Comparison of ENCODE assay signal across 1 cellular context in genomic region chr12:128811806-128812205, GRCh38.
TF ChIP-seq lines count a peak whose summit lies in the region.

No MANE protein-coding gene starts in this region.

TF ChIP-seq in GM12878, 131 proteins besides CTCF, POLR2A, EP300 and RAD21 (continued from another document and continues in another):
- TF ChIP-seq MLLT1 (IDR thresholded peaks at IDR 0.05) = no peak
- TF ChIP-seq HDAC2 (IDR thresholded peaks at IDR 0.05) = no peak
- no peak; the same call in 1 of the 2 replicates for TF ChIP-seq EED (IDR thresholded peaks at IDR 0.05; ENCODE audit: low read depth)
- TF ChIP-seq, protein P1, sequence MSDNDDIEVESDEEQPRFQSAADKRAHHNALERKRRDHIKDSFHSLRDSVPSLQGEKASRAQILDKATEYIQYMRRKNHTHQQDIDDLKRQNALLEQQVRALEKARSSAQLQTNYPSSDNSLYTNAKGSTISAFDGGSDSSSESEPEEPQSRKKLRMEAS (IDR thresholded peaks at IDR 0.05; ENCODE audit: low read depth, low read length) = no peak
- no peak for TF ChIP-seq NFYA (IDR thresholded peaks at IDR 0.05; ENCODE audit: borderline replicate concordance, low read depth, low read length)
- TF ChIP-seq IKZF1 (conservative IDR thresholded peaks at IDR 0.05) = peak; percentile 48
- TF ChIP-seq, protein P2, sequence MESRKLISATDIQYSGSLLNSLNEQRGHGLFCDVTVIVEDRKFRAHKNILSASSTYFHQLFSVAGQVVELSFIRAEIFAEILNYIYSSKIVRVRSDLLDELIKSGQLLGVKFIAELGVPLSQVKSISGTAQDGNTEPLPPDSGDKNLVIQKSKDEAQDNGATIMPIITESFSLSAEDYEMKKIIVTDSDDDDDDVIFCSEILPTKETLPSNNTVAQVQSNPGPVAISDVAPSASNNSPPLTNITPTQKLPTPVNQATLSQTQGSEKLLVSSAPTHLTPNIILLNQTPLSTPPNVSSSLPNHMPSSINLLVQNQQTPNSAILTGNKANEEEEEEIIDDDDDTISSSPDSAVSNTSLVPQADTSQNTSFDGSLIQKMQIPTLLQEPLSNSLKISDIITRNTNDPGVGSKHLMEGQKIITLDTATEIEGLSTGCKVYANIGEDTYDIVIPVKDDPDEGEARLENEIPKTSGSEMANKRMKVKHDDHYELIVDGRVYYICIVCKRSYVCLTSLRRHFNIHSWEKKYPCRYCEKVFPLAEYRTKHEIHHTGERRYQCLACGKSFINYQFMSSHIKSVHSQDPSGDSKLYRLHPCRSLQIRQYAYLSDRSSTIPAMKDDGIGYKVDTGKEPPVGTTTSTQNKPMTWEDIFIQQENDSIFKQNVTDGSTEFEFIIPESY (IDR thresholded peaks at IDR 0.05) = no peak
- TF ChIP-seq, protein P3, sequence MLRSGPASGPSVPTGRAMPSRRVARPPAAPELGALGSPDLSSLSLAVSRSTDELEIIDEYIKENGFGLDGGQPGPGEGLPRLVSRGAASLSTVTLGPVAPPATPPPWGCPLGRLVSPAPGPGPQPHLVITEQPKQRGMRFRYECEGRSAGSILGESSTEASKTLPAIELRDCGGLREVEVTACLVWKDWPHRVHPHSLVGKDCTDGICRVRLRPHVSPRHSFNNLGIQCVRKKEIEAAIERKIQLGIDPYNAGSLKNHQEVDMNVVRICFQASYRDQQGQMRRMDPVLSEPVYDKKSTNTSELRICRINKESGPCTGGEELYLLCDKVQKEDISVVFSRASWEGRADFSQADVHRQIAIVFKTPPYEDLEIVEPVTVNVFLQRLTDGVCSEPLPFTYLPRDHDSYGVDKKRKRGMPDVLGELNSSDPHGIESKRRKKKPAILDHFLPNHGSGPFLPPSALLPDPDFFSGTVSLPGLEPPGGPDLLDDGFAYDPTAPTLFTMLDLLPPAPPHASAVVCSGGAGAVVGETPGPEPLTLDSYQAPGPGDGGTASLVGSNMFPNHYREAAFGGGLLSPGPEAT (IDR thresholded peaks at IDR 0.05; ENCODE audit: low read depth) = peak; percentile 50
- TF ChIP-seq, protein P4, sequence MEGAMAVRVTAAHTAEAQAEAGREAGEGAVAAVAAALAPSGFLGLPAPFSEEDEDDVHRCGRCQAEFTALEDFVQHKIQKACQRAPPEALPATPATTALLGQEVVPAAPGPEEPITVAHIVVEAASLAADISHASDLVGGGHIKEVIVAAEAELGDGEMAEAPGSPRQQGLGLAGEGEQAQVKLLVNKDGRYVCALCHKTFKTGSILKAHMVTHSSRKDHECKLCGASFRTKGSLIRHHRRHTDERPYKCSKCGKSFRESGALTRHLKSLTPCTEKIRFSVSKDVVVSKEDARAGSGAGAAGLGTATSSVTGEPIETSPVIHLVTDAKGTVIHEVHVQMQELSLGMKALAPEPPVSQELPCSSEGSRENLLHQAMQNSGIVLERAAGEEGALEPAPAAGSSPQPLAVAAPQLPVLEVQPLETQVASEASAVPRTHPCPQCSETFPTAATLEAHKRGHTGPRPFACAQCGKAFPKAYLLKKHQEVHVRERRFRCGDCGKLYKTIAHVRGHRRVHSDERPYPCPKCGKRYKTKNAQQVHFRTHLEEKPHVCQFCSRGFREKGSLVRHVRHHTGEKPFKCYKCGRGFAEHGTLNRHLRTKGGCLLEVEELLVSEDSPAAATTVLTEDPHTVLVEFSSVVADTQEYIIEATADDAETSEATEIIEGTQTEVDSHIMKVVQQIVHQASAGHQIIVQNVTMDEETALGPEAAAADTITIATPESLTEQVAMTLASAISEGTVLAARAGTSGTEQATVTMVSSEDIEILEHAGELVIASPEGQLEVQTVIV (IDR thresholded peaks at IDR 0.05; ENCODE audit: borderline replicate concordance, partially characterized antibody) = no peak
- no peak for TF ChIP-seq SRF (IDR thresholded peaks at IDR 0.05; ENCODE audit: low read depth in 2 of 2, low read length in 2 of 2)
- TF ChIP-seq, protein P5, sequence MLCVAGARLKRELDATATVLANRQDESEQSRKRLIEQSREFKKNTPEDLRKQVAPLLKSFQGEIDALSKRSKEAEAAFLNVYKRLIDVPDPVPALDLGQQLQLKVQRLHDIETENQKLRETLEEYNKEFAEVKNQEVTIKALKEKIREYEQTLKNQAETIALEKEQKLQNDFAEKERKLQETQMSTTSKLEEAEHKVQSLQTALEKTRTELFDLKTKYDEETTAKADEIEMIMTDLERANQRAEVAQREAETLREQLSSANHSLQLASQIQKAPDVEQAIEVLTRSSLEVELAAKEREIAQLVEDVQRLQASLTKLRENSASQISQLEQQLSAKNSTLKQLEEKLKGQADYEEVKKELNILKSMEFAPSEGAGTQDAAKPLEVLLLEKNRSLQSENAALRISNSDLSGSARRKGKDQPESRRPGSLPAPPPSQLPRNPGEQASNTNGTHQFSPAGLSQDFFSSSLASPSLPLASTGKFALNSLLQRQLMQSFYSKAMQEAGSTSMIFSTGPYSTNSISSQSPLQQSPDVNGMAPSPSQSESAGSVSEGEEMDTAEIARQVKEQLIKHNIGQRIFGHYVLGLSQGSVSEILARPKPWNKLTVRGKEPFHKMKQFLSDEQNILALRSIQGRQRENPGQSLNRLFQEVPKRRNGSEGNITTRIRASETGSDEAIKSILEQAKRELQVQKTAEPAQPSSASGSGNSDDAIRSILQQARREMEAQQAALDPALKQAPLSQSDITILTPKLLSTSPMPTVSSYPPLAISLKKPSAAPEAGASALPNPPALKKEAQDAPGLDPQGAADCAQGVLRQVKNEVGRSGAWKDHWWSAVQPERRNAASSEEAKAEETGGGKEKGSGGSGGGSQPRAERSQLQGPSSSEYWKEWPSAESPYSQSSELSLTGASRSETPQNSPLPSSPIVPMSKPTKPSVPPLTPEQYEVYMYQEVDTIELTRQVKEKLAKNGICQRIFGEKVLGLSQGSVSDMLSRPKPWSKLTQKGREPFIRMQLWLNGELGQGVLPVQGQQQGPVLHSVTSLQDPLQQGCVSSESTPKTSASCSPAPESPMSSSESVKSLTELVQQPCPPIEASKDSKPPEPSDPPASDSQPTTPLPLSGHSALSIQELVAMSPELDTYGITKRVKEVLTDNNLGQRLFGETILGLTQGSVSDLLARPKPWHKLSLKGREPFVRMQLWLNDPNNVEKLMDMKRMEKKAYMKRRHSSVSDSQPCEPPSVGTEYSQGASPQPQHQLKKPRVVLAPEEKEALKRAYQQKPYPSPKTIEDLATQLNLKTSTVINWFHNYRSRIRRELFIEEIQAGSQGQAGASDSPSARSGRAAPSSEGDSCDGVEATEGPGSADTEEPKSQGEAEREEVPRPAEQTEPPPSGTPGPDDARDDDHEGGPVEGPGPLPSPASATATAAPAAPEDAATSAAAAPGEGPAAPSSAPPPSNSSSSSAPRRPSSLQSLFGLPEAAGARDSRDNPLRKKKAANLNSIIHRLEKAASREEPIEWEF (IDR thresholded peaks at IDR 0.05; ENCODE audit: insufficient replicate concordance, low read depth, low read length) = peak; percentile 83
- TF ChIP-seq GABPA (IDR thresholded peaks at IDR 0.05; ENCODE audit: low read depth) = no peak
- TF ChIP-seq BACH1 (IDR thresholded peaks at IDR 0.05; ENCODE audit: borderline replicate concordance) = peak; percentile 55; the same call in 1 of the 2 replicates
- TF ChIP-seq ASH2L (IDR thresholded peaks at IDR 0.05; ENCODE audit: borderline replicate concordance, low read depth) = no peak
- TF ChIP-seq RB1 (IDR thresholded peaks at IDR 0.05; ENCODE audit: borderline replicate concordance) = peak; percentile 30; the same call in 1 of the 2 replicates
- TF ChIP-seq FOXK2 (IDR thresholded peaks at IDR 0.05) = no peak
- TF ChIP-seq MEF2A (IDR thresholded peaks at IDR 0.05; ENCODE audit: insufficient read depth, low read depth, low read length) = no peak
- no peak; the same call in 1 of the 2 replicates for TF ChIP-seq ZBED1 (IDR thresholded peaks at IDR 0.05; ENCODE audit: borderline replicate concordance)
- no peak for TF ChIP-seq BCL11A (IDR thresholded peaks at IDR 0.05; ENCODE audit: low read depth, low read length)
- TF ChIP-seq, protein P6, sequence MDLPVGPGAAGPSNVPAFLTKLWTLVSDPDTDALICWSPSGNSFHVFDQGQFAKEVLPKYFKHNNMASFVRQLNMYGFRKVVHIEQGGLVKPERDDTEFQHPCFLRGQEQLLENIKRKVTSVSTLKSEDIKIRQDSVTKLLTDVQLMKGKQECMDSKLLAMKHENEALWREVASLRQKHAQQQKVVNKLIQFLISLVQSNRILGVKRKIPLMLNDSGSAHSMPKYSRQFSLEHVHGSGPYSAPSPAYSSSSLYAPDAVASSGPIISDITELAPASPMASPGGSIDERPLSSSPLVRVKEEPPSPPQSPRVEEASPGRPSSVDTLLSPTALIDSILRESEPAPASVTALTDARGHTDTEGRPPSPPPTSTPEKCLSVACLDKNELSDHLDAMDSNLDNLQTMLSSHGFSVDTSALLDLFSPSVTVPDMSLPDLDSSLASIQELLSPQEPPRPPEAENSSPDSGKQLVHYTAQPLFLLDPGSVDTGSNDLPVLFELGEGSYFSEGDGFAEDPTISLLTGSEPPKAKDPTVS (IDR thresholded peaks at IDR 0.05; ENCODE audit: low read depth, low read length) = no peak
- TF ChIP-seq ZNF207 (IDR thresholded peaks at IDR 0.05; ENCODE audit: borderline replicate concordance) = no peak
- TF ChIP-seq ELK1 (IDR thresholded peaks at IDR 0.05; ENCODE audit: low read depth, low read length) = no peak
- no peak for TF ChIP-seq SPI1 (IDR thresholded peaks at IDR 0.05; ENCODE audit: borderline replicate concordance, insufficient read depth, low read depth, low read length)
- TF ChIP-seq STAT3 (IDR thresholded peaks at IDR 0.05; ENCODE audit: low read depth, low read length) = no peak
- TF ChIP-seq HDAC6 (IDR thresholded peaks at IDR 0.05; ENCODE audit: unreplicated experiment) = no peak
- TF ChIP-seq TCF3 (IDR thresholded peaks at IDR 0.05; ENCODE audit: borderline replicate concordance, insufficient read depth, low read depth, low read length) = no peak
- TF ChIP-seq, protein P7, sequence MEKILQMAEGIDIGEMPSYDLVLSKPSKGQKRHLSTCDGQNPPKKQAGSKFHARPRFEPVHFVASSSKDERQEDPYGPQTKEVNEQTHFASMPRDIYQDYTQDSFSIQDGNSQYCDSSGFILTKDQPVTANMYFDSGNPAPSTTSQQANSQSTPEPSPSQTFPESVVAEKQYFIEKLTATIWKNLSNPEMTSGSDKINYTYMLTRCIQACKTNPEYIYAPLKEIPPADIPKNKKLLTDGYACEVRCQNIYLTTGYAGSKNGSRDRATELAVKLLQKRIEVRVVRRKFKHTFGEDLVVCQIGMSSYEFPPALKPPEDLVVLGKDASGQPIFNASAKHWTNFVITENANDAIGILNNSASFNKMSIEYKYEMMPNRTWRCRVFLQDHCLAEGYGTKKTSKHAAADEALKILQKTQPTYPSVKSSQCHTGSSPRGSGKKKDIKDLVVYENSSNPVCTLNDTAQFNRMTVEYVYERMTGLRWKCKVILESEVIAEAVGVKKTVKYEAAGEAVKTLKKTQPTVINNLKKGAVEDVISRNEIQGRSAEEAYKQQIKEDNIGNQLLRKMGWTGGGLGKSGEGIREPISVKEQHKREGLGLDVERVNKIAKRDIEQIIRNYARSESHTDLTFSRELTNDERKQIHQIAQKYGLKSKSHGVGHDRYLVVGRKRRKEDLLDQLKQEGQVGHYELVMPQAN (conservative IDR thresholded peaks at IDR 0.05) = no peak
- TF ChIP-seq CEBPZ (IDR thresholded peaks at IDR 0.05; ENCODE audit: low read depth, low read length) = no peak
